In genomic region chr6:170516783-170517616, GRCh38 we compare ENCODE assay signal across 8 cellular contexts. TPM values are rescaled to one million over a fixed set of nuclear protein-coding genes. Genes with fewer than 3 reads are reported as not detected.
DNase-seq lines count a peak whose midpoint lies in the region; ATAC-seq, FAIRE-seq and TF ChIP-seq lines count a peak whose summit lies in the region.

No MANE protein-coding gene starts in this region.

- no peaks in the 10 kb centered on the region for H4K20me1 ChIP-seq in SU-DHL-6 (ENCODE audit: low read depth, low read length)

- TF ChIP-seq CTCF in AG04449 (IDR thresholded peaks at IDR 0.05; ENCODE audit: insufficient read depth, low read length, missing control alignments) (peak; percentile 73), SU-DHL-6 (IDR thresholded peaks at IDR 0.05; ENCODE audit: insufficient read depth, low read length, poor library complexity, severe bottlenecking) (peak; percentile 88), body of pancreas (IDR thresholded peaks at IDR 0.05) (peak; percentile 52 to 86 (median 82))

- H3K9ac ChIP-seq in SU-DHL-6 (ENCODE audit: low read length): no peak overlapping the region

- CTCF ChIA-PET in AG04449 (lab: Yijun Ruan, JAX): interaction anchor here (0.6 to 6.5 kb wide), 38 partner anchors 10 to 1623 kb away, joined by 3 to 110 read pairs (median 4); partner anchors contain the start of genes DYNLT2 and ERMARD

- no peaks in the 10 kb centered on the region for H3K27me3 ChIP-seq in SU-DHL-6 (ENCODE audit: low read length)
- H3K27me3 ChIP-seq in body of pancreas: no peaks in the 10 kb centered on the region

- DNase-seq in AG04449 (ENCODE audit: low read depth, low spot score) (peak; percentile 31), GM18507 (ENCODE audit: extremely low spot score, insufficient read length, low read depth) (peak; percentile 17), NCI-H1417 (lab: John Stamatoyannopoulos, UW) (peak; percentile 66 to 88 (median 69)), body of pancreas (peak; percentile 46 to 71 (median 69)), islet precursor cell (peak; percentile 85)
- DNase-seq in stimulated activated CD4-positive, alpha-beta T cell treated with anti-CD3 and anti-CD28 coated beads, TNF-alpha, amount 100 ng/mL, for 24 hours (ENCODE audit: low read depth in 3 of 3): peak in 2 of 3 experiments; percentile 5 to 19

- no peak overlapping the region for H3K4me3 ChIP-seq in AG04449 (ENCODE audit: low read depth, low read length)
- no peak overlapping the region for H3K4me3 ChIP-seq in SU-DHL-6 (ENCODE audit: insufficient read depth, low read length, poor library complexity, severe bottlenecking)
- H3K4me3 ChIP-seq in body of pancreas: no peak overlapping the region

- ATAC-seq in HG02852 (IDR thresholded peaks at IDR 0.05; ENCODE audit: unreplicated experiment) (peak; percentile 97), body of pancreas (peak; percentile 92)

- POLR2A ChIA-PET in AG04449 (lab: Yijun Ruan, JAX): no interaction called here

- H3K9me2 ChIP-seq in SU-DHL-6 (replicated peaks; ENCODE audit: insufficient read depth, low read length): no peaks in the 10 kb centered on the region

- no peaks in the 10 kb centered on the region for H3K79me2 ChIP-seq in SU-DHL-6 (ENCODE audit: insufficient read depth, low read length)

- no peak overlapping the region for H2AFZ ChIP-seq in SU-DHL-6 (ENCODE audit: low read depth, low read length, severe bottlenecking)

- intact Hi-C loops in body of pancreas (cut with DNase I): no loop called here

- no peaks in the 10 kb centered on the region for H3F3A ChIP-seq in SU-DHL-6 (ENCODE audit: insufficient read depth)

- no peaks in the 10 kb centered on the region for H3K9me3 ChIP-seq in SU-DHL-6 (ENCODE audit: insufficient read depth, low read length)
- no peaks in the 10 kb centered on the region for H3K9me3 ChIP-seq in body of pancreas

- TF ChIP-seq POLR2A in body of pancreas (IDR thresholded peaks at IDR 0.05): no peak

- no peak overlapping the region for H3K4me2 ChIP-seq in SU-DHL-6 (ENCODE audit: low read depth, low read length, poor library complexity, severe bottlenecking)

- no peaks in the 10 kb centered on the region for H3K4me1 ChIP-seq in body of pancreas

- peak; percentile 77 for FAIRE-seq in GM18507 (lab: Jason Lieb, UNC)

- H3K36me3 ChIP-seq in SU-DHL-6 (ENCODE audit: low read length) (no peaks in the 10 kb centered on the region), body of pancreas (replicated peaks in 1 of 2; ENCODE audit: insufficient read depth in 1 of 2, low read depth in 2 of 2) (no peaks in the 10 kb centered on the region)

- H3K27ac ChIP-seq in SU-DHL-6 (ENCODE audit: low read depth, low read length) (no peak overlapping the region), body of pancreas (no peak overlapping the region)

- 0 to 1% methylated on average over 4 of the region's 4 CpGs for WGBS in body of pancreas, 2 donors

RNA-seq across cellular contexts. Expression of gene PSMB1, which starts 36.1 kb away (rescaled TPM):
- total RNA-seq in body of pancreas: 10 to 100 TPM; 39.9 to 80.9 TPM

RNA-seq across cellular contexts. Expression of gene TBP, which starts 37.2 kb away (rescaled TPM):
- 10 to 100 TPM in 1 of 2 donors, 1 to 10 TPM in 1; 8.6 to 10.4 TPM for total RNA-seq in body of pancreas

Comparison
In these comparisons a context has a peak if more than half of its experiments do, and no peak if none do; other contexts are left out.
1. DNase-seq: peak in every context shown above with its lines; median percentile 85 in islet precursor cell; 69 in NCI-H1417; 69 in body of pancreas; 31 in AG04449; 17 in GM18507; 12 in stimulated activated CD4-positive, alpha-beta T cell treated with anti-CD3 and anti-CD28 coated beads, TNF-alpha, amount 100 ng/mL, for 24 hours.